Comparison of ENCODE assay signal across 8 cellular contexts in genomic region chr21:41768371-41769042, GRCh38. TPM values are rescaled to one million over a fixed set of nuclear protein-coding genes. Genes with fewer than 3 reads are reported as not detected.
DNase-seq lines count a peak whose midpoint lies in the region; ATAC-seq, FAIRE-seq and TF ChIP-seq lines count a peak whose summit lies in the region.

No MANE protein-coding gene starts in this region.

- no peaks in the 10 kb centered on the region for H3K9me3 Mint-ChIP-seq in activated CD4-positive, alpha-beta T cell treated with anti-CD3 and anti-CD28 coated beads, Interleukin-2, amount 10 ng/mL, durations not matched to agents 24 days and 14 days

- H3K4me3 ChIP-seq in Loucy (ENCODE audit: low read length, poor library complexity, severe bottlenecking) (peak overlapping the region; percentile 65), fibroblast of lung (replicated peaks in 1 of 4; ENCODE audit: control extremely low read depth in 1 of 4, insufficient read depth in 1 of 4, low read depth in 3 of 4, low read length in 4 of 4) (peak overlapping the region; percentile 46 to 56 (median 50)), pancreas (peak overlapping the region in 2 of 4 donors; percentile 74 to 79)

- H4K20me1 ChIP-seq in Loucy (ENCODE audit: insufficient read depth, low read length, poor library complexity, severe bottlenecking) (no peaks in the 10 kb centered on the region), fibroblast of lung (ENCODE audit: control insufficient read depth, extremely low read depth, insufficient read depth, low read length) (no peaks in the 10 kb centered on the region)

- H3K4me1 ChIP-seq in Loucy (ENCODE audit: insufficient read depth, low read length, poor library complexity, severe bottlenecking) (peaks cover 14% of the 10 kb centered on the region), fibroblast of lung (ENCODE audit: control insufficient read depth, extremely low read depth, insufficient read depth, low read length) (peaks cover 2% of the 10 kb centered on the region), pancreas (peaks cover 14 to 27% (median 17%) of the 10 kb centered on the region in 3 donors)

- no peaks in the 10 kb centered on the region for H3K9me2 ChIP-seq in Loucy (replicated peaks; ENCODE audit: low read depth, low read length)

- H3K27me3 Mint-ChIP-seq in activated CD4-positive, alpha-beta T cell treated with anti-CD3 and anti-CD28 coated beads, Interleukin-2, amount 10 ng/mL, durations not matched to agents 24 days and 14 days: peaks cover 73% of the 10 kb centered on the region

- no peaks in the 10 kb centered on the region for H3F3A ChIP-seq in Loucy (ENCODE audit: low read depth)

- H3K9ac ChIP-seq in Loucy (ENCODE audit: low read depth, low read length, poor library complexity, severe bottlenecking) (peak overlapping the region; percentile 42), fibroblast of lung (ENCODE audit: insufficient read depth, low read length) (peak overlapping the region; percentile 20)

- no peak overlapping the region for H3K27ac ChIP-seq in fibroblast of lung (ENCODE audit: insufficient read depth, low read length)
- peak overlapping the region; percentile 73 to 96 (median 85) for H3K27ac ChIP-seq in pancreas

- intact Hi-C loops in activated CD4-positive, alpha-beta T cell treated with anti-CD3 and anti-CD28 coated beads, Interleukin-2, amount 10 ng/mL, durations not matched to agents 24 days and 14 days (cut with micrococcal nuclease): loop anchor here (10.0 kb wide), 1 partner anchor 484 kb away; no protein-coding TSS in a partner anchor
- intact Hi-C loops in pancreas (cut with DNase I): no loop called here

- H3K9me3 ChIP-seq in Loucy (ENCODE audit: insufficient read depth, low read depth, low read length): no peaks in the 10 kb centered on the region
- no peaks in the 10 kb centered on the region for H3K9me3 ChIP-seq in fibroblast of lung (ENCODE audit: control insufficient read depth, insufficient read depth, low read depth, low read length)
- H3K9me3 ChIP-seq in pancreas: no peaks in the 10 kb centered on the region

- ATAC-seq in pancreas (peak; percentile 44 to 71 (median 64)), GM19035 (IDR thresholded peaks at IDR 0.05; ENCODE audit: unreplicated experiment) (no peak), HG03196 (IDR thresholded peaks at IDR 0.05; ENCODE audit: unreplicated experiment) (no peak)

- peaks cover 6% of the 10 kb centered on the region for H3K36me3 Mint-ChIP-seq in activated CD4-positive, alpha-beta T cell treated with anti-CD3 and anti-CD28 coated beads, Interleukin-2, amount 10 ng/mL, durations not matched to agents 24 days and 14 days (ENCODE audit: low read depth)

- TF ChIP-seq CTCF in Loucy (conservative IDR thresholded peaks at IDR 0.05; ENCODE audit: low read length) (peak; percentile 51), fibroblast of lung (conservative IDR thresholded peaks at IDR 0.05 in 1 of 2, IDR thresholded peaks at IDR 0.05 in 1 of 2; ENCODE audit: low read depth in 1 of 2, low read length in 2 of 2) (peak; percentile 36 to 39), pancreas (IDR thresholded peaks at IDR 0.05) (peak in 1 of 4 donors; percentile 17)

- H3K4me2 ChIP-seq in Loucy (ENCODE audit: low read depth, low read length, poor library complexity, severe bottlenecking) (peak overlapping the region; percentile 66), fibroblast of lung (ENCODE audit: extremely low read depth, insufficient read depth, low read length) (peak overlapping the region; percentile 91)

- peak; percentile 92 for DNase-seq in ELR (ENCODE audit: low read depth)
- DNase-seq in activated CD4-positive, alpha-beta T cell treated with anti-CD3 and anti-CD28 coated beads, Interleukin-2, amount 10 ng/mL, durations not matched to agents 24 days and 14 days: peak; percentile 76
- peak; percentile 43 to 85 for DNase-seq in fibroblast of lung (ENCODE audit: low read depth in 2 of 2)
- peak; percentile 75 to 88 (median 86) for DNase-seq in pancreas
- DNase-seq in NCI-H1694 treated with DMSO at 0.1 percent for 48 hours (lab: John Stamatoyannopoulos, UW): no peak

- H3K79me2 ChIP-seq in Loucy (ENCODE audit: insufficient read depth, low read length) (no peaks in the 10 kb centered on the region), fibroblast of lung (ENCODE audit: control insufficient read depth, insufficient read depth, low read length) (no peaks in the 10 kb centered on the region)

- no peak overlapping the region for H3K27ac Mint-ChIP-seq in activated CD4-positive, alpha-beta T cell treated with anti-CD3 and anti-CD28 coated beads, Interleukin-2, amount 10 ng/mL, durations not matched to agents 24 days and 14 days

- H3K4me3 Mint-ChIP-seq in activated CD4-positive, alpha-beta T cell treated with anti-CD3 and anti-CD28 coated beads, Interleukin-2, amount 10 ng/mL, durations not matched to agents 24 days and 14 days: peak overlapping the region; percentile 83

- H3K27me3 ChIP-seq in Loucy (ENCODE audit: insufficient read depth, low read length, poor library complexity, severe bottlenecking) (no peaks in the 10 kb centered on the region), fibroblast of lung (ENCODE audit: control insufficient read depth, insufficient read depth, low read length) (peaks cover 67% of the 10 kb centered on the region), pancreas (no peaks in the 10 kb centered on the region)

- FAIRE-seq in pancreas (lab: Jason Lieb, UNC): peak; percentile 61

- H3K4me1 Mint-ChIP-seq in activated CD4-positive, alpha-beta T cell treated with anti-CD3 and anti-CD28 coated beads, Interleukin-2, amount 10 ng/mL, durations not matched to agents 24 days and 14 days: peaks cover 20% of the 10 kb centered on the region

- WGBS in pancreas, 2 donors: 0 to 1% methylated on average over 18 of the region's 18 CpGs

- H3K36me3 ChIP-seq in Loucy (ENCODE audit: insufficient read depth, low read length) (no peaks in the 10 kb centered on the region), fibroblast of lung (ENCODE audit: control insufficient read depth, insufficient read depth, low read length) (no peaks in the 10 kb centered on the region), pancreas (no peaks in the 10 kb centered on the region)

- H2AFZ ChIP-seq in Loucy (ENCODE audit: low read length) (peak overlapping the region; percentile 72), fibroblast of lung (ENCODE audit: low read length) (no peak overlapping the region)

RNA-seq across cellular contexts. Expression of gene RIPK4, which starts 1.7 kb away (rescaled TPM):
- total RNA-seq in activated CD4-positive, alpha-beta T cell treated with anti-CD3 and anti-CD28 coated beads, Interleukin-2, amount 10 ng/mL, durations not matched to agents 24 days and 14 days: not detected in 2 replicates
- total RNA-seq in fibroblast of lung (under 0.01 TPM in 2 replicates), pancreas (10 to 100 TPM in 4 of 6 donors, 1 to 10 TPM in 2; 7.7 to 18.2 (median 12.8) TPM)
- polyA plus RNA-seq in fibroblast of lung (0.01 TPM in 1 of 2 replicates, not detected in the other), pancreas (10 to 100 TPM in 1 of 2 donors, 1 to 10 TPM in 1; 9.4 to 16.6 TPM)
- 0.03 TPM in 1 of 2 replicates, not detected in the other for polyA plus RNA-seq in fibroblast of lung (2012)
- polyA minus RNA-seq in fibroblast of lung (ENCODE audit: low replicate concordance): not detected in 2 replicates

Comparison
In these comparisons a context has a peak if more than half of its experiments do, and no peak if none do; other contexts are left out.
1. ATAC-seq: peak in pancreas (4 of 4); none in GM19035 (single experiment) and HG03196 (single experiment).